Comparison of ENCODE assay signal across 22 cellular contexts in genomic region chr17:81468111-81468764, GRCh38. TPM values are rescaled to one million over a fixed set of nuclear protein-coding genes. Genes with fewer than 3 reads are reported as not detected.
A peak's percentile ranks its signal among the peaks of the same experiment; 100 is the strongest.
DNase-seq lines count a peak whose midpoint lies in the region; ATAC-seq and TF ChIP-seq lines count a peak whose summit lies in the region.
"Had no signal": no experiment of that assay in that cellular context is flagged by ENCODE, and none has a peak within 500 bp of the region (broad histone marks: within the 10 kb centered on the region; RNA-seq: fewer than 3 reads in every experiment).

No MANE protein-coding gene starts in this region.

- no peak overlapping the region for H3K27ac Mint-ChIP-seq in glutamatergic neuron (ENCODE audit: unreplicated experiment)
- H3K27ac Mint-ChIP-seq in stimulated activated naive B cell treated with anti-CD40 and anti-IgM and Interleukin-4, amounts not matched to agents 10 μg/mL and 1 μg/mL and 100 μg/mL, for 72 hours: peak overlapping the region; percentile 51
- H3K27ac Mint-ChIP-seq: B cell; CD4-positive, alpha-beta T cell; GM23338; IgD-negative memory B cell had no signal

- no peak for ATAC-seq in stimulated activated naive B cell treated with anti-CD40 and anti-IgM and Interleukin-4, amounts not matched to agents 10 μg/mL and 1 μg/mL and 100 μg/mL, for 72 hours (replicated peaks)
- ATAC-seq in GM21576 (IDR thresholded peaks at IDR 0.05; ENCODE audit: unreplicated experiment): no peak
- ATAC-seq: GM23338, Right ventricle myocardium inferior had no signal

- H3K4me3 ChIP-seq in BLaER1 treated with 17β-estradiol and CSF1 and Interleukin-3, amounts not matched to agents 10 nM and 100 nM: no peak overlapping the region
- H3K4me3 ChIP-seq in NT2/D1 (ENCODE audit: insufficient read length, low read depth): no peak overlapping the region
- H3K4me3 ChIP-seq: GM23338, HAP-1, SJSA1 had no signal

- H3K9ac ChIP-seq in BLaER1 treated with 17β-estradiol and CSF1 and Interleukin-3, amounts not matched to agents 10 nM and 100 nM: peak overlapping the region in 3 of 11 experiments; percentile 2 to 24 (median 7); a peak in 3 of 22 replicates
- peak overlapping the region; percentile 22 for H3K9ac ChIP-seq in NT2/D1 (ENCODE audit: insufficient read length, low read depth)

- H3K4me1 Mint-ChIP-seq in glutamatergic neuron (ENCODE audit: low read depth, unreplicated experiment): peaks cover 32% of the 10 kb centered on the region
- H3K4me1 Mint-ChIP-seq in stimulated activated naive B cell treated with anti-CD40 and anti-IgM and Interleukin-4, amounts not matched to agents 10 μg/mL and 1 μg/mL and 100 μg/mL, for 72 hours: no peaks in the 10 kb centered on the region
- H3K4me1 Mint-ChIP-seq: B cell, IgD-negative memory B cell had no signal

- H3K27me3 Mint-ChIP-seq in glutamatergic neuron (ENCODE audit: unreplicated experiment): peaks cover 8% of the 10 kb centered on the region
- H3K27me3 Mint-ChIP-seq in stimulated activated naive B cell treated with anti-CD40 and anti-IgM and Interleukin-4, amounts not matched to agents 10 μg/mL and 1 μg/mL and 100 μg/mL, for 72 hours: no peaks in the 10 kb centered on the region
- H3K27me3 Mint-ChIP-seq: B cell; CD4-positive, alpha-beta T cell; IgD-negative memory B cell had no signal

- H3K36me3 ChIP-seq in BLaER1 treated with 17β-estradiol and CSF1 and Interleukin-3, amounts not matched to agents 10 nM and 100 nM: peaks cover 0 to 44% (median 21%) of the 10 kb centered on the region in 11 experiments; a peak in 15 of 22 replicates
- H3K36me3 ChIP-seq in NT2/D1 (ENCODE audit: insufficient read depth, insufficient read length, low read length): peaks cover 4% of the 10 kb centered on the region
- H3K36me3 ChIP-seq: HAP-1, SJSA1 had no signal

- H3K4me3 Mint-ChIP-seq in glutamatergic neuron (ENCODE audit: unreplicated experiment): peak overlapping the region; percentile 34
- no peak overlapping the region for H3K4me3 Mint-ChIP-seq in stimulated activated naive B cell treated with anti-CD40 and anti-IgM and Interleukin-4, amounts not matched to agents 10 μg/mL and 1 μg/mL and 100 μg/mL, for 72 hours
- H3K4me3 Mint-ChIP-seq: B cell; CD4-positive, alpha-beta T cell; GM23338; IgD-negative memory B cell had no signal

- no peaks in the 10 kb centered on the region for H3K27me3 ChIP-seq in BLaER1 treated with 17β-estradiol and CSF1 and Interleukin-3, amounts not matched to agents 10 nM and 100 nM
- H3K27me3 ChIP-seq in NT2/D1 (ENCODE audit: insufficient read depth, insufficient read length): no peaks in the 10 kb centered on the region
- H3K27me3 ChIP-seq: SJSA1 had no signal

- H4K20me1 ChIP-seq in BLaER1 treated with 17β-estradiol and CSF1 and Interleukin-3, amounts not matched to agents 10 nM and 100 nM: peaks cover 0 to 53% (median 8%) of the 10 kb centered on the region in 11 experiments; a peak in 7 of 22 replicates

- no peaks in the 10 kb centered on the region; a peak in 1 of 22 replicates for H3K9me3 ChIP-seq in BLaER1 treated with 17β-estradiol and CSF1 and Interleukin-3, amounts not matched to agents 10 nM and 100 nM (replicated peaks in 1 of 11)
- H3K9me3 ChIP-seq in NT2/D1 (ENCODE audit: insufficient read depth, low read length): peaks cover 9% of the 10 kb centered on the region; the same call in 1 of the 2 replicates
- H3K9me3 ChIP-seq: Caco-2, HAP-1, SJSA1 had no signal

- POLR2A ChIA-PET in RWPE1 (lab: Yijun Ruan, JAX; ENCODE audit: low non-redundant PET): no interaction called here

- H3K36me3 Mint-ChIP-seq in glutamatergic neuron (ENCODE audit: unreplicated experiment): no peaks in the 10 kb centered on the region
- H3K36me3 Mint-ChIP-seq in stimulated activated naive B cell treated with anti-CD40 and anti-IgM and Interleukin-4, amounts not matched to agents 10 μg/mL and 1 μg/mL and 100 μg/mL, for 72 hours: no peaks in the 10 kb centered on the region
- H3K36me3 Mint-ChIP-seq: IgD-negative memory B cell had no signal

- peaks cover 24% of the 10 kb centered on the region for H3K9me3 Mint-ChIP-seq in glutamatergic neuron (ENCODE audit: unreplicated experiment)
- peaks cover 0 to 3% of the 10 kb centered on the region in 2 donors for H3K9me3 Mint-ChIP-seq in stimulated activated naive B cell treated with anti-CD40 and anti-IgM and Interleukin-4, amounts not matched to agents 10 μg/mL and 1 μg/mL and 100 μg/mL, for 72 hours
- H3K9me3 Mint-ChIP-seq: CD4-positive, alpha-beta T cell; IgD-negative memory B cell had no signal

- H3K27ac ChIP-seq in BLaER1 treated with 17β-estradiol and CSF1 and Interleukin-3, amounts not matched to agents 10 nM and 100 nM: no peak overlapping the region
- H3K27ac ChIP-seq in RWPE1: no peak overlapping the region
- H3K27ac ChIP-seq: SJSA1 had no signal

- TF ChIP-seq CTCF in glutamatergic neuron (IDR thresholded peaks at IDR 0.05; ENCODE audit: partially characterized antibody, unreplicated experiment): no peak
- no peak for TF ChIP-seq CTCF in RWPE1 (conservative IDR thresholded peaks at IDR 0.05; ENCODE audit: low read depth)

- peaks cover 0 to 100% (median 87%) of the 10 kb centered on the region in 10 experiments; a peak in 16 of 20 replicates for H3K4me1 ChIP-seq in BLaER1 treated with 17β-estradiol and CSF1 and Interleukin-3, amounts not matched to agents 10 nM and 100 nM
- H3K4me1 ChIP-seq in NT2/D1 (ENCODE audit: insufficient read depth, insufficient read length): no peaks in the 10 kb centered on the region
- H3K4me1 ChIP-seq: Caco-2, HAP-1 had no signal

- peak overlapping the region in 8 of 11 experiments; percentile 36 to 86 (median 68); a peak in 16 of 22 replicates for H3K4me2 ChIP-seq in BLaER1 treated with 17β-estradiol and CSF1 and Interleukin-3, amounts not matched to agents 10 nM and 100 nM
- H3K4me2 ChIP-seq: GM23338 had no signal

- CTCF ChIA-PET in RWPE1 (lab: Yijun Ruan, JAX): no interaction called here

- no peak for DNase-seq in NT2/D1 (ENCODE audit: low read depth, low spot score)
- DNase-seq in glutamatergic neuron: no peak
- DNase-seq in stimulated activated naive B cell treated with anti-CD40 and anti-IgM and Interleukin-4, amounts not matched to agents 10 μg/mL and 1 μg/mL and 100 μg/mL, for 72 hours: no peak
- no peak for DNase-seq in RWPE1 (ENCODE audit: low spot score)
- no peak for DNase-seq in ureter (ENCODE audit: low spot score)
- DNase-seq: Caco-2; CD4-positive, alpha-beta T cell; DND-41; NCI-H1417; NCI-H1694 treated with DMSO at 0.1 percent for 48 hours; NCI-H2081 treated with DMSO at 0.1 percent for 48 hours; NCI-H2171 treated with DMSO at 0.1 percent for 48 hours; NCI-H524 treated with DMSO at 0.1 percent for 48 hours; OCI-M1 had no signal

RNA-seq across cellular contexts. Expression of gene ACTG1, which starts 44.4 kb away (rescaled TPM):
- total RNA-seq in glutamatergic neuron (ENCODE audit: unreplicated experiment): 5,342 TPM
- total RNA-seq in ureter: 3,857 TPM

RNA-seq across cellular contexts. Expression of gene FSCN2, which starts 59.9 kb away (rescaled TPM):
- total RNA-seq in glutamatergic neuron (ENCODE audit: unreplicated experiment): 6.1 TPM
- total RNA-seq in ureter: 4.2 TPM
